Comparison of ENCODE assay signal across 21 cellular contexts in the genomic region with DNA sequence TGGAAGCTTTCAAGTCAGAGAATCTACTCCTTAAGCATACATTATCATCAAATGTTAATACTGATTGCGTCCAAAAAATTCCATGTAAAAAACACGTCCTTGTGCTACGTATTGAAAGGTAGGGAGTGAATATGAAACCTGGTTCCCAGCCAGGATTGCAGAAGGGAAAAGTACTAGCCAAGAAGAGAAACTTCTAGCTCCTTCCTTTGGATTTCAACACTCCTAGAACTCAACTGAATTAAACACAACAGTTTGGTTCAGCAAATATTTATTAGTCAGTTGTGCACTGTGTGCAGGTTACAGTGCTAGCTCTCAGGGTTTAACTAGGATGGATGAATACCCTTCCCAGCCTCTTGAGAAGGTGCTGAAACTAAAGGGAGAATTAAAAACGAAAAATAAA. TPM values are rescaled to one million over a fixed set of nuclear protein-coding genes. Genes with fewer than 3 reads are reported as not detected.
DNase-seq lines count a peak whose midpoint lies in the region; ATAC-seq, FAIRE-seq and TF ChIP-seq lines count a peak whose summit lies in the region.
"Had no signal": no experiment of that assay in that cellular context is flagged by ENCODE, and none has a peak within 500 bp of the region (broad histone marks: within the 10 kb centered on the region; RNA-seq: fewer than 3 reads in every experiment).

No MANE protein-coding gene starts in this region.

- H3K4me3 ChIP-seq in right lobe of liver = no peak overlapping the region
- H3K4me3 ChIP-seq in HepG2 (replicated peaks in 1 of 3; ENCODE audit: insufficient read depth in 1 of 3, low read depth in 2 of 3, low read length in 3 of 3) = no peak overlapping the region
- H3K4me3 ChIP-seq in esophagus squamous epithelium = no peak overlapping the region
- no peak overlapping the region for H3K4me3 ChIP-seq in mesenchymal stem cell (ENCODE audit: insufficient read depth in 1 of 2, low read depth in 1 of 2, low read length in 2 of 2)
- H3K4me3 ChIP-seq: pancreas had no signal

- peak overlapping the region in 2 of 3 donors; percentile 8 to 46 for H3K27ac ChIP-seq in right lobe of liver
- no peak overlapping the region for H3K27ac ChIP-seq in HepG2 (ENCODE audit: extremely low read length, insufficient read depth, low read length)
- peak overlapping the region; percentile 8 to 77 (median 61) for H3K27ac ChIP-seq in esophagus squamous epithelium
- H3K27ac ChIP-seq in mesenchymal stem cell (ENCODE audit: low read length, poor library complexity, severe bottlenecking) = no peak overlapping the region
- H3K27ac ChIP-seq: pancreas had no signal

- no peak overlapping the region for H2BK120ac ChIP-seq in mesenchymal stem cell (ENCODE audit: low read depth, low read length)

- H3K9ac ChIP-seq in HepG2 (ENCODE audit: insufficient read depth, low read depth, low read length) = no peak overlapping the region
- H3K9ac ChIP-seq in mesenchymal stem cell (ENCODE audit: low read length) = no peak overlapping the region

- no peak overlapping the region for H4K8ac ChIP-seq in mesenchymal stem cell (ENCODE audit: low read length)

- TF ChIP-seq POLR2A in right lobe of liver (IDR thresholded peaks at IDR 0.05) (no peak), HepG2 (IDR thresholded peaks at IDR 0.05; ENCODE audit: insufficient read depth in 1 of 2, low read depth in 2 of 2, low read length in 2 of 2) (no peak), esophagus squamous epithelium (IDR thresholded peaks at IDR 0.05) (no peak)

- H3K4me1 ChIP-seq in right lobe of liver = peaks cover 0 to 11% (median 0%) of the 10 kb centered on the region in 4 donors
- H3K4me1 ChIP-seq in HepG2 (ENCODE audit: insufficient read depth, low read length) = peaks cover 4% of the 10 kb centered on the region; the same call in 1 of the 2 replicates
- peaks cover 0 to 45% (median 25%) of the 10 kb centered on the region in 3 donors for H3K4me1 ChIP-seq in esophagus squamous epithelium
- H3K4me1 ChIP-seq in mesenchymal stem cell (ENCODE audit: control insufficient read depth, insufficient read depth, low read depth, low read length) = no peaks in the 10 kb centered on the region
- H3K4me1 ChIP-seq: pancreas had no signal

- H2AK5ac ChIP-seq in mesenchymal stem cell (ENCODE audit: low read length, severe bottlenecking) = no peak overlapping the region

- POLR2A ChIA-PET in HepG2 (lab: Yijun Ruan, JAX) = no interaction called here

- intact Hi-C loops in right lobe of liver (cut with DNase I) = no loop called here
- intact Hi-C loops in HepG2 (cut with micrococcal nuclease; ENCODE audit: unreplicated experiment) = no loop called here
- intact Hi-C loops in esophagus squamous epithelium (cut with DNase I) = no loop called here

- H2AFZ ChIP-seq in HepG2 (ENCODE audit: low read length) = no peak overlapping the region
- H2AFZ ChIP-seq in mesenchymal stem cell (ENCODE audit: low read depth, low read length) = no peak overlapping the region

- ATAC-seq in right lobe of liver (peak; percentile 18 to 75 (median 51)), HepG2 (no peak), GM21515 (IDR thresholded peaks at IDR 0.05; ENCODE audit: unreplicated experiment) (no peak), HG03097 (IDR thresholded peaks at IDR 0.05; ENCODE audit: low FRiP score, unreplicated experiment) (no peak)
- ATAC-seq: WTC11 had no signal

- no peaks in the 10 kb centered on the region for H3K79me2 ChIP-seq in HepG2 (ENCODE audit: insufficient read depth, low read length)

- H3K4me2 ChIP-seq in HepG2 (ENCODE audit: low read depth, low read length) = no peak overlapping the region
- H3K4me2 ChIP-seq in mesenchymal stem cell (ENCODE audit: low read length, poor library complexity, severe bottlenecking) = no peak overlapping the region

- BruUV-seq in HepG2 (replicated peaks; lab: Mats Ljungman, UMichigan) = no TSS peak

- DNase-seq in right lobe of liver (no peak), HepG2 (ENCODE audit: low spot score) (no peak), esophagus squamous epithelium (lab: John Stamatoyannopoulos, UW) (no peak), mesenchymal stem cell (peak; percentile 71), NCI-H146 (lab: John Stamatoyannopoulos, UW) (no peak), COLO829 (ENCODE audit: low spot score) (no peak)
- DNase-seq: activated CD4-positive, alpha-beta memory T cell treated with anti-CD3 and anti-CD28 coated beads for 36 hours; activated naive CD4-positive, alpha-beta T cell treated with anti-CD3 and anti-CD28 coated beads for 36 hours; activated T-cell treated with anti-CD3 and anti-CD28 coated beads, Interleukin-2, amount 50 U/mL, for 1 hour; cortex of kidney; HCEC 1CT; NCI-H1417 treated with DMSO at 0.1 percent for 48 hours; pancreas; small intestine; stimulated activated CD4-positive, alpha-beta T cell treated with anti-CD3 and anti-CD28 coated beads, Interleukin-4, amount 100 ng/mL, for 24 hours had no signal

- H4K20me1 ChIP-seq in HepG2 (ENCODE audit: insufficient read depth, low read length) = no peaks in the 10 kb centered on the region

- H3K79me1 ChIP-seq in mesenchymal stem cell (replicated peaks; ENCODE audit: low read length, poor library complexity, severe bottlenecking) = no peaks in the 10 kb centered on the region

- H4K91ac ChIP-seq in mesenchymal stem cell (ENCODE audit: low read length) = no peak overlapping the region

- H3K18ac ChIP-seq in mesenchymal stem cell (ENCODE audit: low read depth in 1 of 2, low read length in 2 of 2) = peak overlapping the region in 1 of 2 experiments; percentile 5

- H3K27me3 ChIP-seq in right lobe of liver (no peaks in the 10 kb centered on the region), HepG2 (ENCODE audit: control insufficient read depth in 1 of 2, insufficient read depth in 2 of 2, low read length in 2 of 2) (peaks cover 0 to 11% of the 10 kb centered on the region in 2 experiments; a peak in 4 of 5 replicates), esophagus squamous epithelium (no peaks in the 10 kb centered on the region), mesenchymal stem cell (ENCODE audit: control insufficient read depth in 1 of 2, insufficient read depth in 1 of 2, low read length in 2 of 2) (peaks cover 0 to 20% of the 10 kb centered on the region in 2 experiments)
- H3K27me3 ChIP-seq: pancreas had no signal

- no peaks in the 10 kb centered on the region for H3K9me3 ChIP-seq in right lobe of liver
- no peaks in the 10 kb centered on the region for H3K9me3 ChIP-seq in HepG2 (ENCODE audit: low read length)
- no peaks in the 10 kb centered on the region for H3K9me3 ChIP-seq in esophagus squamous epithelium
- no peaks in the 10 kb centered on the region for H3K9me3 ChIP-seq in mesenchymal stem cell (ENCODE audit: control insufficient read depth, low read length)
- H3K9me3 ChIP-seq: pancreas had no signal

- TF ChIP-seq RAD21 in HepG2 (CRISPR knock-in tag; IDR thresholded peaks at IDR 0.05) = no peak

- no peak overlapping the region for H3K14ac ChIP-seq in mesenchymal stem cell (ENCODE audit: low read length in 2 of 2)

- TF ChIP-seq EP300 in HepG2 (IDR thresholded peaks at IDR 0.05; ENCODE audit: low read depth in 2 of 2, low read length in 2 of 2) = no peak
- no peak for TF ChIP-seq EP300 in HepG2 (CRISPR knock-in tag; IDR thresholded peaks at IDR 0.05; ENCODE audit: borderline replicate concordance)

- WGBS in right lobe of liver (ENCODE audit: insufficient coverage, low coverage, low lambda C conversion rate, missing lambda C conversion rate) = 53% methylated on average over 4 of the region's 4 CpGs
- WGBS in HepG2 (ENCODE audit: low lambda C conversion rate) = 27% methylated on average over 4 of the region's 4 CpGs
- WGBS in esophagus squamous epithelium, 2 donors = 39 to 48% methylated on average over 4 of the region's 4 CpGs
- 100% methylated on average over 3 of the region's 4 CpGs for WGBS in mesenchymal stem cell

- peak overlapping the region in 1 of 2 experiments; percentile 42 for H2BK12ac ChIP-seq in mesenchymal stem cell (ENCODE audit: low read length in 2 of 2)

- no peak overlapping the region for H3K23ac ChIP-seq in mesenchymal stem cell (ENCODE audit: low read length in 2 of 2)

- CTCF ChIA-PET in HepG2 (lab: Yijun Ruan, JAX; ENCODE audit: low intra/inter-chr PET ratio, low total read pairs) = no interaction called here

- in situ Hi-C loops in HepG2 (cut with HindIII; ENCODE audit: extremely low pct_ligation_motif_present, low pct_unique_long_range_greater_than_20kb) = no loop called here

- no peak overlapping the region for H3K4ac ChIP-seq in mesenchymal stem cell (ENCODE audit: low read depth in 1 of 2, low read length in 2 of 2)

- no peak overlapping the region for H2BK5ac ChIP-seq in mesenchymal stem cell (ENCODE audit: low read depth, low read length, poor library complexity, severe bottlenecking)

- no peaks in the 10 kb centered on the region for H3K36me3 ChIP-seq in right lobe of liver
- H3K36me3 ChIP-seq in HepG2 (replicated peaks in 1 of 2; ENCODE audit: control insufficient read depth in 1 of 2, insufficient read depth in 2 of 2, low read length in 2 of 2) = no peaks in the 10 kb centered on the region
- no peaks in the 10 kb centered on the region for H3K36me3 ChIP-seq in esophagus squamous epithelium
- no peaks in the 10 kb centered on the region for H3K36me3 ChIP-seq in mesenchymal stem cell (ENCODE audit: control insufficient read depth in 1 of 2, insufficient read depth in 2 of 2, low read depth in 1 of 2, low read length in 2 of 2)
- H3K36me3 ChIP-seq: pancreas had no signal

- no peak for TF ChIP-seq CTCF in right lobe of liver (IDR thresholded peaks at IDR 0.05)
- TF ChIP-seq CTCF in HepG2 (CRISPR knock-in tag; IDR thresholded peaks at IDR 0.05) = no peak
- TF ChIP-seq CTCF in esophagus squamous epithelium (IDR thresholded peaks at IDR 0.05) = no peak

- FAIRE-seq in HepG2 (lab: Jason Lieb, UNC) = no peak
- FAIRE-seq: astrocyte, endothelial cell of umbilical vein, GM12892, pancreas, small intestine had no signal

- no peak overlapping the region for H2BK15ac ChIP-seq in mesenchymal stem cell (ENCODE audit: low read depth, poor library complexity, severe bottlenecking)

RNA-seq across cellular contexts. Expression of gene FHL2, which starts 33.9 kb away (rescaled TPM):
- total RNA-seq in right lobe of liver (10 to 100 TPM in 3 of 6 experiments, 1 to 10 TPM in 3; 4.2 to 36.6 (median 12.0) TPM), HepG2 (2016; rRNA removed; fragmentation: Illumina TruSeq; extraction: Trizol) (1.9 and 2.3 TPM in 2 replicates), esophagus squamous epithelium (10 to 100 TPM; 46.1 to 89.1 (median 54.7) TPM)
- 1.4 and 1.6 TPM in 2 replicates for total RNA-seq in HepG2 (2016; cell fraction: cytosol; rRNA removed; fragmentation: Illumina TruSeq; extraction: Trizol; ENCODE audit: low read depth)
- 1.9 and 2.3 TPM in 2 replicates for total RNA-seq in HepG2 (2016; cell fraction: insoluble cytoplasmic fraction; rRNA removed; fragmentation: Illumina TruSeq; extraction: Trizol)
- total RNA-seq in HepG2 (2016; cell fraction: membrane; rRNA removed; fragmentation: Illumina TruSeq; extraction: Trizol) = 1.4 and 1.7 TPM in 2 replicates
- total RNA-seq in HepG2 (2016; cell fraction: nucleus; rRNA removed; fragmentation: Illumina TruSeq; extraction: Trizol) = 0.53 and 0.87 TPM in 2 replicates
- 44.2 and 74.8 TPM in 2 replicates for polyA plus RNA-seq in HepG2 (2011; rRNA removed)
- 51.8 and 84.3 TPM in 2 replicates for polyA plus RNA-seq in HepG2 (2011; cell fraction: cytosol; rRNA removed)
- 19.1 and 28.9 TPM in 2 replicates for polyA plus RNA-seq in HepG2 (2011; cell fraction: nucleus; rRNA removed)
- 51.1 and 56.1 TPM in 2 replicates for polyA plus RNA-seq in HepG2 (2012)
- polyA plus RNA-seq in HepG2 (2016; cell fraction: cytosol; fragmentation: Illumina TruSeq; extraction: Trizol; ENCODE audit: low read depth) = 1.8 and 2.5 TPM in 2 replicates
- 3.4 and 3.5 TPM in 2 replicates for polyA plus RNA-seq in HepG2 (2016; cell fraction: insoluble cytoplasmic fraction; fragmentation: Illumina TruSeq; extraction: Trizol; ENCODE audit: low read depth)
- polyA plus RNA-seq in HepG2 (2016; cell fraction: membrane; fragmentation: Illumina TruSeq; extraction: Trizol; ENCODE audit: low read depth) = 1.9 and 2.2 TPM in 2 replicates
- polyA plus RNA-seq in HepG2 (2016; cell fraction: nucleus; fragmentation: Illumina TruSeq; extraction: Trizol; ENCODE audit: insufficient read depth, low read depth) = 1.0 and 1.6 TPM in 2 replicates
- 56.1 and 100.0 TPM in 2 replicates for polyA minus RNA-seq in HepG2 (2011; rRNA and poly(A)+ RNA removed; ENCODE audit: low replicate concordance)
- 18.5 and 23.7 TPM in 2 replicates for polyA minus RNA-seq in HepG2 (2011; cell fraction: cytosol; rRNA and poly(A)+ RNA removed)
- 28.0 and 37.5 TPM in 2 replicates for polyA minus RNA-seq in HepG2 (2011; cell fraction: nucleus; rRNA and poly(A)+ RNA removed)
- polyA plus RNA-seq in mesenchymal stem cell (2013, experiment 1 of 2) = 258 TPM
- 261 TPM for polyA plus RNA-seq in mesenchymal stem cell (2013, experiment 2 of 2)

Comparison
In these comparisons a context has a peak if more than half of its experiments do, and no peak if none do; other contexts are left out.
1. ATAC-seq: peak in right lobe of liver (4 of 4); none in HepG2 (single experiment), GM21515 (single experiment) and HG03097 (single experiment).
2. H3K27ac ChIP-seq: peak in right lobe of liver (2 of 3) and esophagus squamous epithelium (4 of 4); none in HepG2 (single experiment) and mesenchymal stem cell (single experiment).